Comparison of ENCODE assay signal across 8 cellular contexts in genomic region chr17:41812176-41813038, GRCh38. TPM values are rescaled to one million over a fixed set of nuclear protein-coding genes. Genes with fewer than 3 reads are reported as not detected.
DNase-seq lines count a peak whose midpoint lies in the region; FAIRE-seq and TF ChIP-seq lines count a peak whose summit lies in the region.

TSS of gene FKBP10 (plus strand) at chr17:41813004. CDS start at chr17:41813035, 31 bp downstream.

- H4K20me1 ChIP-seq in fibroblast of lung (ENCODE audit: control insufficient read depth, extremely low read depth, insufficient read depth, low read length), result no peaks in the 10 kb centered on the region

- H3K4me1 ChIP-seq in fibroblast of lung (ENCODE audit: control insufficient read depth, extremely low read depth, insufficient read depth, low read length), result peaks cover 14% of the 10 kb centered on the region
- H3K4me1 ChIP-seq in muscle layer of colon (ENCODE audit: insufficient read depth, low read length), result peaks cover 20% of the 10 kb centered on the region

- TF ChIP-seq CTCF in fibroblast of lung (conservative IDR thresholded peaks at IDR 0.05 in 1 of 2, IDR thresholded peaks at IDR 0.05 in 1 of 2; ENCODE audit: low read depth in 1 of 2, low read length in 2 of 2), result no peak

- H3K4me3 ChIP-seq in fibroblast of lung (replicated peaks in 1 of 4; ENCODE audit: control extremely low read depth in 1 of 4, insufficient read depth in 1 of 4, low read depth in 3 of 4, low read length in 4 of 4) (peak within 1 kb of the TSS; percentile 89 to 99 (median 94)), muscle layer of colon (ENCODE audit: low read depth in 1 of 2, low read length in 2 of 2) (peak within 1 kb of the TSS; percentile 85 to 90)

- TF ChIP-seq POLR2A in H54 (IDR thresholded peaks at IDR 0.05; ENCODE audit: low read depth, low read length), result peak; percentile 84

- H3K9ac ChIP-seq in fibroblast of lung (ENCODE audit: insufficient read depth, low read length), result peak within 1 kb of the TSS; percentile 71
- peak within 1 kb of the TSS; percentile 45 for H3K9ac ChIP-seq in muscle layer of colon (ENCODE audit: low read length)

- H3K79me2 ChIP-seq in fibroblast of lung (ENCODE audit: control insufficient read depth, insufficient read depth, low read length), result peaks cover 47% of the 10 kb centered on the region

- peak in 12 of 14 donors; percentile 15 to 75 (median 52) for DNase-seq in C1 segment of cervical spinal cord (lab: John Stamatoyannopoulos, UW)
- peak; percentile 92 for DNase-seq in H54 (ENCODE audit: insufficient read length, low spot score)
- peak; percentile 80 for DNase-seq in NCI-H748 (lab: John Stamatoyannopoulos, UW; ENCODE audit: unreplicated experiment)
- DNase-seq in activated T-helper 1 cell treated with Interleukin-2 at 50 U/mL for 16 hours (ENCODE audit: low read depth), result peak; percentile 9
- DNase-seq in fibroblast of lung (ENCODE audit: low read depth in 2 of 2), result peak; percentile 91 to 92
- DNase-seq in substantia nigra (lab: John Stamatoyannopoulos, UW), result peak in 35 of 49 donors; percentile 3 to 75 (median 35)
- DNase-seq in SKM-1 (lab: John Stamatoyannopoulos, UW; ENCODE audit: unreplicated experiment), result no peak

- no peaks in the 10 kb centered on the region for H3K27me3 ChIP-seq in fibroblast of lung (ENCODE audit: control insufficient read depth, insufficient read depth, low read length)
- no peaks in the 10 kb centered on the region for H3K27me3 ChIP-seq in muscle layer of colon (ENCODE audit: control insufficient read depth in 1 of 2, insufficient read depth in 2 of 2, low read length in 2 of 2)

- H3K9me3 ChIP-seq in fibroblast of lung (ENCODE audit: control insufficient read depth, insufficient read depth, low read depth, low read length) (no peaks in the 10 kb centered on the region), muscle layer of colon (ENCODE audit: low read length) (no peaks in the 10 kb centered on the region)

- H3K36me3 ChIP-seq in fibroblast of lung (ENCODE audit: control insufficient read depth, insufficient read depth, low read length) (peaks cover 9% of the 10 kb centered on the region), muscle layer of colon (ENCODE audit: insufficient read depth, low read length) (no peaks in the 10 kb centered on the region)

- FAIRE-seq in H54 (lab: Jason Lieb, UNC), result no peak

- H3K27ac ChIP-seq in fibroblast of lung (ENCODE audit: insufficient read depth, low read length) (peak within 1 kb of the TSS; percentile 77), muscle layer of colon (ENCODE audit: low read depth, low read length) (peak within 1 kb of the TSS; percentile 78), substantia nigra (ENCODE audit: low read depth, low read length, poor library complexity, severe bottlenecking) (peak within 1 kb of the TSS; percentile 45)

- peak within 1 kb of the TSS; percentile 98 for H2AFZ ChIP-seq in fibroblast of lung (ENCODE audit: low read length)

- H3K4me2 ChIP-seq in fibroblast of lung (ENCODE audit: extremely low read depth, insufficient read depth, low read length), result peak within 1 kb of the TSS; percentile 98

RNA-seq across cellular contexts. Expression of gene FKBP10, which starts in this region (rescaled TPM):
- total RNA-seq in fibroblast of lung, result 182 and 211 TPM in 2 replicates
- 242 and 262 TPM in 2 replicates for polyA plus RNA-seq in fibroblast of lung
- polyA plus RNA-seq in fibroblast of lung (2012), result 225 and 257 TPM in 2 replicates
- polyA minus RNA-seq in fibroblast of lung (ENCODE audit: low replicate concordance), result 224 and 295 TPM in 2 replicates
